Comparison of ENCODE assay signal across 22 cellular contexts in the genomic region with DNA sequence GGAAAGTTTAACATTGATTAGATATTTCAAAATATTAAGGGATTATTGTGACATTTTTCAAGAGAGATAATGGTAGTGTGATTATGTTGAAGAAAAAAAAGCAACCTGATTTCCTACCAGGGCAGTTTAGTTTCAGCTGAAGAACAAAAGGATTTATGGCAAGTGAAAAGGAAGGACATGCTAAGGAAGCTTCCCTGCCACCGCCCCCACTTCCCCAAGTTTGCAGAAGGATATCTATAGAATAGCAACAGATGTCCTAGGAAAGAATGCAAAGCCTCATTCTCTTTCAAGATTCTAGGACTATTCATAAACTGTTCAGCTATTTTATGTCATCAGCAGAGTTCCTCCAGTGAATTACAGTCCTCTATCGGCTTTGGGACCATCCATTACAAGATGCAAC.
A peak's percentile ranks its signal among the peaks of the same experiment; 100 is the strongest.
DNase-seq lines count a peak whose midpoint lies in the region; ATAC-seq, FAIRE-seq and TF ChIP-seq lines count a peak whose summit lies in the region.
"Had no signal": no experiment of that assay in that cellular context is flagged by ENCODE, and none has a peak within 500 bp of the region (broad histone marks: within the 10 kb centered on the region; RNA-seq: fewer than 3 reads in every experiment).

No MANE protein-coding gene starts in this region.

- H3K9me3 Mint-ChIP-seq in nephron = no peaks in the 10 kb centered on the region
- H3K9me3 Mint-ChIP-seq: CD4-positive, alpha-beta T cell; CD8-positive, alpha-beta T cell had no signal

- no peaks in the 10 kb centered on the region for H3K27me3 ChIP-seq in SK-N-SH (ENCODE audit: insufficient read depth)
- no peaks in the 10 kb centered on the region for H3K27me3 ChIP-seq in bronchial epithelial cell (ENCODE audit: control insufficient read depth, insufficient read depth, low read length)
- H3K27me3 ChIP-seq: BLaER1 treated with 17β-estradiol and CSF1 and Interleukin-3, amounts not matched to agents 10 nM and 100 nM had no signal

- no peak overlapping the region for H3K4me2 ChIP-seq in SK-N-SH
- H3K4me2 ChIP-seq: A549 had no signal

- no peak overlapping the region for H3K4me3 Mint-ChIP-seq in nephron
- H3K4me3 Mint-ChIP-seq: B cell; CD4-positive, alpha-beta T cell; CD8-positive, alpha-beta T cell had no signal

- 55% methylated on average over 2 of the region's 2 CpGs for WGBS in SK-N-SH (ENCODE audit: low lambda C conversion rate)

- H3K4me1 Mint-ChIP-seq in nephron = peaks cover 23% of the 10 kb centered on the region
- H3K4me1 Mint-ChIP-seq: B cell had no signal

- ATAC-seq in SK-N-SH treated with all-trans-retinoic acid at 6 μM for 48 hours = no peak
- ATAC-seq in GM18867 (IDR thresholded peaks at IDR 0.05; ENCODE audit: unreplicated experiment) = no peak
- ATAC-seq: A549; CD8-positive, alpha-beta T cell had no signal

- no peaks in the 10 kb centered on the region for H3K9me3 ChIP-seq in SK-N-SH
- H3K9me3 ChIP-seq: A549, Caco-2 had no signal

- H3K9ac ChIP-seq in SK-N-SH = no peak overlapping the region
- H3K9ac ChIP-seq: BLaER1 treated with 17β-estradiol and CSF1 and Interleukin-3, amounts not matched to agents 10 nM and 100 nM had no signal

- no peak for TF ChIP-seq EP300 in SK-N-SH (IDR thresholded peaks at IDR 0.05; ENCODE audit: borderline replicate concordance in 1 of 2, low read depth in 1 of 2, low read length in 1 of 2)

- H3K36me3 ChIP-seq in SK-N-SH (replicated peaks in 1 of 2; ENCODE audit: control insufficient read depth in 1 of 2, insufficient read depth in 2 of 2, low read length in 1 of 2) (no peaks in the 10 kb centered on the region), bronchial epithelial cell (ENCODE audit: control insufficient read depth, insufficient read depth, low read length) (no peaks in the 10 kb centered on the region)
- H3K36me3 ChIP-seq: BLaER1 treated with 17β-estradiol and CSF1 and Interleukin-3, amounts not matched to agents 10 nM and 100 nM had no signal

- no peaks in the 10 kb centered on the region for H3K9me2 ChIP-seq in SK-N-SH

- H3K27ac ChIP-seq in SK-N-SH (ENCODE audit: low read depth in 2 of 2, low read length in 1 of 2) = no peak overlapping the region
- H3K27ac ChIP-seq: 22Rv1; A549; BLaER1 treated with 17β-estradiol and CSF1 and Interleukin-3, amounts not matched to agents 10 nM and 100 nM; C4-2B had no signal

- no peaks in the 10 kb centered on the region for H4K20me1 ChIP-seq in SK-N-SH (ENCODE audit: insufficient read depth)
- H4K20me1 ChIP-seq: BLaER1 treated with 17β-estradiol and CSF1 and Interleukin-3, amounts not matched to agents 10 nM and 100 nM had no signal

- no peak overlapping the region for H2AFZ ChIP-seq in SK-N-SH (ENCODE audit: low read depth)

- H3K4me3 ChIP-seq in SK-N-SH (ENCODE audit: low read depth in 2 of 2, low read length in 1 of 2) (no peak overlapping the region), bronchial epithelial cell (ENCODE audit: low read depth, low read length) (no peak overlapping the region)
- H3K4me3 ChIP-seq: A549; BLaER1 treated with 17β-estradiol and CSF1 and Interleukin-3, amounts not matched to agents 10 nM and 100 nM had no signal

- peak overlapping the region; percentile 10 to 53 (median 20) for H3K27ac Mint-ChIP-seq in nephron
- H3K27ac Mint-ChIP-seq: B cell; CD4-positive, alpha-beta T cell; CD8-positive, alpha-beta T cell had no signal

- H3F3A ChIP-seq in SK-N-SH (replicated peaks; ENCODE audit: insufficient read depth) = no peaks in the 10 kb centered on the region

- no peaks in the 10 kb centered on the region for H3K79me2 ChIP-seq in SK-N-SH (ENCODE audit: insufficient read depth)

- DNase-seq in SK-N-SH (no peak), bronchial epithelial cell (ENCODE audit: low read depth) (no peak), NCI-H1105 (lab: John Stamatoyannopoulos, UW) (no peak)
- no peak for DNase-seq in activated CD8-positive, alpha-beta memory T cell treated with anti-CD3 and anti-CD28 coated beads for 24 hours
- DNase-seq: AML-193; Caco-2; Calu3; CD4-positive, alpha-beta T cell; CD8-positive, alpha-beta T cell; DMS79 treated with DMSO at 0.1 percent for 48 hours; EL; GDM1 had no signal

- POLR2A ChIA-PET in SK-N-SH (lab: Yijun Ruan, JAX) = no interaction called here

- H3K4me1 ChIP-seq in SK-N-SH (ENCODE audit: control insufficient read depth in 1 of 2, insufficient read depth in 2 of 2, low read depth in 1 of 2, low read length in 1 of 2) = no peaks in the 10 kb centered on the region; a peak in 1 of 4 replicates
- H3K4me1 ChIP-seq: A549; BLaER1 treated with 17β-estradiol and CSF1 and Interleukin-3, amounts not matched to agents 10 nM and 100 nM; Caco-2 had no signal

- no peaks in the 10 kb centered on the region for H3K27me3 Mint-ChIP-seq in nephron (ENCODE audit: low read depth)
- H3K27me3 Mint-ChIP-seq: CD4-positive, alpha-beta T cell had no signal

- no peaks in the 10 kb centered on the region for H3K36me3 Mint-ChIP-seq in nephron (ENCODE audit: low read depth)
- H3K36me3 Mint-ChIP-seq: CD8-positive, alpha-beta T cell had no signal

- TF ChIP-seq RAD21 in SK-N-SH (IDR thresholded peaks at IDR 0.05; ENCODE audit: low read length) = no peak

- peak; percentile 7 for FAIRE-seq in bronchial epithelial cell (lab: Jason Lieb, UNC)
- FAIRE-seq: A549, D721Med, GM12891 had no signal

- TF ChIP-seq CTCF in SK-N-SH (IDR thresholded peaks at IDR 0.05) (no peak), bronchial epithelial cell (IDR thresholded peaks at IDR 0.05; ENCODE audit: insufficient read depth, low read length, severe bottlenecking) (no peak), nephron (IDR thresholded peaks at IDR 0.05; ENCODE audit: unreplicated experiment in 3 of 3) (no peak)

- CTCF ChIA-PET in SK-N-SH (lab: Yijun Ruan, JAX) = interaction anchor here (1.3 kb wide), 1 partner anchor 79 kb away, joined by 3 read pairs; no protein-coding TSS in a partner anchor

TF ChIP-seq in SK-N-SH treated with all-trans-retinoic acid at 6 μM for 48 hours, 23 proteins besides CTCF, POLR2A, EP300 and RAD21:
- TF ChIP-seq ISL1 (CRISPR knock-in tag; IDR thresholded peaks at IDR 0.05) = 0 out of 2 replicates have a peak, but pooled peaks have one; percentile 17
- no peak for TF ChIP-seq CSDC2 (CRISPR knock-in tag; IDR thresholded peaks at IDR 0.05)

TF ChIP-seq in SK-N-SH, 30 proteins besides CTCF, POLR2A, EP300 and RAD21:
- TF ChIP-seq FOXM1 (IDR thresholded peaks at IDR 0.05; ENCODE audit: low read depth) (no peak), FOSL2 (IDR thresholded peaks at IDR 0.05; ENCODE audit: borderline replicate concordance, low read depth) (no peak), YY1 (IDR thresholded peaks at IDR 0.05; ENCODE audit: low read depth) (no peak), TEAD4 (IDR thresholded peaks at IDR 0.05; ENCODE audit: borderline replicate concordance, insufficient read depth) (no peak), NFIC (IDR thresholded peaks at IDR 0.05; ENCODE audit: borderline replicate concordance) (no peak), GABPA (IDR thresholded peaks at IDR 0.05; ENCODE audit: low read depth) (no peak), SIN3A (IDR thresholded peaks at IDR 0.05; ENCODE audit: borderline replicate concordance, low read depth, low read length) (no peak), FOXJ3 (CRISPR knock-in tag; IDR thresholded peaks at IDR 0.05) (no peak), NRF1 (IDR thresholded peaks at IDR 0.05; ENCODE audit: low read depth, low read length) (no peak), SMC3 (IDR thresholded peaks at IDR 0.05; ENCODE audit: low read depth, low read length) (no peak), MEF2A (IDR thresholded peaks at IDR 0.05; ENCODE audit: borderline replicate concordance, low read depth) (no peak), TAF1 (IDR thresholded peaks at IDR 0.05; ENCODE audit: borderline replicate concordance, low read depth, low read length) (no peak)
- TF ChIP-seq, protein P1, sequence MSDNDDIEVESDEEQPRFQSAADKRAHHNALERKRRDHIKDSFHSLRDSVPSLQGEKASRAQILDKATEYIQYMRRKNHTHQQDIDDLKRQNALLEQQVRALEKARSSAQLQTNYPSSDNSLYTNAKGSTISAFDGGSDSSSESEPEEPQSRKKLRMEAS (IDR thresholded peaks at IDR 0.05; ENCODE audit: low read depth) = no peak
